Comparison of ENCODE assay signal across 19 cellular contexts in the genomic region with DNA sequence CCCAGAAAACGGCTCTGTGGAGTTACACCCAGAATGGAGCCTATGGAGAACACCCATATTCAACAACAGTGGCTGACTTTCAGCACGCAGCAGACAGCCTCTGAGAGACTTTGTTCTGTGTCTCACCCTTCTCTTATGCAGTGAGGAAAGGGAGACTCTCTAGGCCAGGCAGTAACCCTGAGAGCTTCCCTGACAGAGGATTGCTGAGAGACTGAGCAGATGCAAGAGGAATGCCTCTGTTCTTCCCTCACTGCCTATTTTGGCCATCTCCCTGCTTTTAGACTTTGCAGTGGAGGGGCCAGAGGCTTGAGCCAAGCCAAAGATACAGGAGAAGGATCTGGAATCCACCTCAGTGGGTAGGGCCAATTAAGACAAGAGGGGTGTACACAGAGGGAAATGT. TPM values are rescaled to one million over a fixed set of nuclear protein-coding genes. Genes with fewer than 3 reads are reported as not detected.
DNase-seq lines count a peak whose midpoint lies in the region; ATAC-seq and TF ChIP-seq lines count a peak whose summit lies in the region.
"Had no signal": no experiment of that assay in that cellular context is flagged by ENCODE, and none has a peak within 500 bp of the region (broad histone marks: within the 10 kb centered on the region; RNA-seq: fewer than 3 reads in every experiment).

No MANE protein-coding gene starts in this region.

- H3K9me3 ChIP-seq in mucosa of descending colon: no peaks in the 10 kb centered on the region
- H3K9me3 ChIP-seq in subcutaneous abdominal adipose tissue (ENCODE audit: control insufficient read depth in 5 of 5, low read length in 5 of 5): no peaks in the 10 kb centered on the region

- H3K36me3 ChIP-seq in mucosa of descending colon (ENCODE audit: low read depth) (no peaks in the 10 kb centered on the region), subcutaneous abdominal adipose tissue (ENCODE audit: control insufficient read depth in 5 of 5, insufficient read depth in 5 of 5, low read length in 5 of 5) (peaks cover 0 to 4% (median 2%) of the 10 kb centered on the region in 5 donors)

- peak overlapping the region; percentile 45 for H3K27ac ChIP-seq in subcutaneous abdominal adipose tissue (ENCODE audit: low read depth, low read length)

- H3K4me1 ChIP-seq in mucosa of descending colon (ENCODE audit: low read depth) (no peaks in the 10 kb centered on the region), subcutaneous abdominal adipose tissue (ENCODE audit: control insufficient read depth in 5 of 5, insufficient read depth in 5 of 5, low read length in 5 of 5) (peaks cover 0 to 26% (median 21%) of the 10 kb centered on the region in 5 donors)

- peak; percentile 20 for ATAC-seq in mucosa of descending colon
- ATAC-seq: HCT116, T-cell had no signal

- H3K9ac ChIP-seq in subcutaneous abdominal adipose tissue (ENCODE audit: low read length in 5 of 5): no peak overlapping the region

- H3K27me3 ChIP-seq in subcutaneous abdominal adipose tissue (ENCODE audit: control insufficient read depth in 5 of 5, insufficient read depth in 4 of 5, low read length in 5 of 5): no peaks in the 10 kb centered on the region

- DNase-seq in amniotic epithelial cell (ENCODE audit: low read depth): peak; percentile 70
- DNase-seq in fibroblast of villous mesenchyme (ENCODE audit: low read depth): peak; percentile 42
- no peak for DNase-seq in mucosa of descending colon
- DNase-seq in AG08396 (ENCODE audit: low spot score): no peak
- no peak for DNase-seq in DMS79 (lab: John Stamatoyannopoulos, UW)
- DNase-seq in CD1c-positive myeloid dendritic cell (ENCODE audit: extremely low spot score): no peak
- DNase-seq in stimulated activated CD4-positive, alpha-beta T cell treated with anti-CD3 and anti-CD28 coated beads, Interleukin-2, amount 100 ng/mL, for 24 hours: no peak
- DNase-seq: activated naive CD4-positive, alpha-beta T cell treated with anti-CD3 and anti-CD28 coated beads, Interleukin-2, amount 50 U/mL, for 16 hours; activated T-cell treated with anti-CD3 and anti-CD28 coated beads for 4 hours; AML-193; EL; KBM-7; mesenchymal stem cell; NCI-H2029; NCI-H510A treated with DMSO at 0.1 percent for 48 hours; stimulated activated CD4-positive, alpha-beta T cell treated with anti-CD3 and anti-CD28 coated beads, Interleukin-4, amount 100 ng/mL, for 1 hour; T-cell had no signal

- TF ChIP-seq CTCF in fibroblast of villous mesenchyme (IDR thresholded peaks at IDR 0.05; ENCODE audit: insufficient read depth, low read depth, low read length): no peak
- no peak for TF ChIP-seq CTCF in mucosa of descending colon (IDR thresholded peaks at IDR 0.05)

- H3K4me3 ChIP-seq in fibroblast of villous mesenchyme (ENCODE audit: low read depth, low read length) (no peak overlapping the region), mucosa of descending colon (no peak overlapping the region), subcutaneous abdominal adipose tissue (ENCODE audit: low read depth in 1 of 5, low read length in 5 of 5) (no peak overlapping the region)

- intact Hi-C loops in mucosa of descending colon (cut with DNase I, micrococcal nuclease): no loop called here

RNA-seq across cellular contexts. Expression of a gene that starts 41.8 kb away (rescaled TPM):
- total RNA-seq in fibroblast of villous mesenchyme: 71.8 and 129 TPM in 2 replicates
- total RNA-seq in mucosa of descending colon: 100 to 1,000 TPM in 1 of 3 donors, 10 to 100 TPM in 2; 71.2 to 172 (median 88.0) TPM

Comparison
In these comparisons a context has a peak if more than half of its experiments do, and no peak if none do; other contexts are left out.
1. DNase-seq: peak in amniotic epithelial cell (single experiment) and fibroblast of villous mesenchyme (single experiment); none in mucosa of descending colon (0 of 3), AG08396 (single experiment), DMS79 (single experiment), CD1c-positive myeloid dendritic cell (single experiment) and stimulated activated CD4-positive, alpha-beta T cell treated with anti-CD3 and anti-CD28 coated beads, Interleukin-2, amount 100 ng/mL, for 24 hours (0 of 2).